ENCODE assay signal across 1 cellular context in genomic region chr3:39405687-39406367, GRCh38.
TF ChIP-seq lines count a peak whose summit lies in the region.

No MANE protein-coding gene starts in this region.

TF ChIP-seq in endothelial cell of umbilical vein, 7 proteins besides CTCF, POLR2A, EP300 and RAD21 (continued from another document):
- TF ChIP-seq EZH2 (IDR thresholded peaks at IDR 0.05; ENCODE audit: borderline replicate concordance, low read depth, low read length, severe bottlenecking) (no peak), POLR2AphosphoS5 (IDR thresholded peaks at IDR 0.05; ENCODE audit: insufficient read depth, low read depth, low read length) (no peak), GATA2 (IDR thresholded peaks at IDR 0.05; ENCODE audit: insufficient read depth, insufficient read length, low read depth, low read length) (no peak)
TF ChIP-seq in endothelial cell of umbilical vein: peak in this region for 0.
